In genomic region chr4:28772066-28772465, GRCh38 we compare ENCODE assay signal across 19 cellular contexts.
A peak's percentile ranks its signal among the peaks of the same experiment; 100 is the strongest.
DNase-seq lines count a peak whose midpoint lies in the region; ATAC-seq and TF ChIP-seq lines count a peak whose summit lies in the region.
"Had no signal": no experiment of that assay in that cellular context is flagged by ENCODE, and none has a peak within 500 bp of the region (broad histone marks: within the 10 kb centered on the region; RNA-seq: fewer than 3 reads in every experiment).

No MANE protein-coding gene starts in this region.

- no peak for TF ChIP-seq RAD21 in Ishikawa (IDR thresholded peaks at IDR 0.05; ENCODE audit: low read depth)

- no peak overlapping the region for H3K4me3 ChIP-seq in BE2C (ENCODE audit: low read depth, low read length)
- H3K4me3 ChIP-seq in choroid plexus epithelial cell (ENCODE audit: low read depth, low read length) = no peak overlapping the region
- H3K4me3 ChIP-seq: colonic mucosa, esophagus muscularis mucosa, prostate gland, upper lobe of right lung had no signal

- no peak for ATAC-seq in HG03159 (IDR thresholded peaks at IDR 0.05; ENCODE audit: unreplicated experiment)
- no peak for ATAC-seq in HG03135 (IDR thresholded peaks at IDR 0.05; ENCODE audit: unreplicated experiment)
- ATAC-seq: T-helper 17 cell, upper lobe of right lung had no signal

- no peaks in the 10 kb centered on the region for H3K36me3 ChIP-seq in BE2C
- H3K36me3 ChIP-seq: colonic mucosa, esophagus muscularis mucosa, prostate gland, upper lobe of right lung had no signal

- TF ChIP-seq EP300 in Ishikawa (IDR thresholded peaks at IDR 0.05; ENCODE audit: borderline replicate concordance) = no peak

- TF ChIP-seq CTCF in BE2C (IDR thresholded peaks at IDR 0.05; ENCODE audit: low read depth, low read length) (no peak), choroid plexus epithelial cell (conservative IDR thresholded peaks at IDR 0.05; ENCODE audit: low read depth, low read length) (no peak)

- peaks cover 26% of the 10 kb centered on the region for H3K4me1 ChIP-seq in BE2C
- H3K4me1 ChIP-seq: colonic mucosa, esophagus muscularis mucosa, prostate gland, upper lobe of right lung had no signal

- no peaks in the 10 kb centered on the region for H3K9me3 ChIP-seq in BE2C
- H3K9me3 ChIP-seq: colonic mucosa, esophagus muscularis mucosa, prostate gland, upper lobe of right lung had no signal

- no peaks in the 10 kb centered on the region for H3K27me3 ChIP-seq in BE2C
- H3K27me3 ChIP-seq: colonic mucosa, esophagus muscularis mucosa, upper lobe of right lung had no signal

- DNase-seq in BE2C (peak; percentile 21), choroid plexus epithelial cell (ENCODE audit: low read depth) (peak; percentile 72), myocyte (ENCODE audit: low read depth) (peak; percentile 22), DMS 273 (lab: John Stamatoyannopoulos, UW; ENCODE audit: unreplicated experiment) (no peak), NCI-H510A treated with DMSO at 0.1 percent for 48 hours (lab: John Stamatoyannopoulos, UW) (no peak)
- DNase-seq: activated CD4-positive, CD25-positive, alpha-beta regulatory T cell treated with anti-CD3 and anti-CD28 coated beads, Interleukin-2, amount 50 U/mL, for 72 hours; activated CD8-positive, alpha-beta memory T cell treated with anti-CD3 and anti-CD28 coated beads, Interleukin-2, amount 50 U/mL, for 48 hours; C1 segment of cervical spinal cord; colonic mucosa; NCI-H1436 treated with DMSO at 0.1 percent for 48 hours; NCI-H524 treated with DMSO at 0.1 percent for 48 hours; stimulated activated CD4-positive, alpha-beta T cell treated with anti-CD3 and anti-CD28 coated beads, Interleukin-4, amount 100 ng/mL, for 24 hours; T-helper 17 cell; upper lobe of right lung had no signal

TF ChIP-seq in Ishikawa, 13 proteins besides CTCF, POLR2A, EP300 and RAD21:
- peak; percentile 53; the same call in 1 of the 2 replicates for TF ChIP-seq USF1 (IDR thresholded peaks at IDR 0.05)
- TF ChIP-seq TAF1 (IDR thresholded peaks at IDR 0.05; ENCODE audit: low read depth) = no peak

Comparison
In these comparisons a context has a peak if more than half of its experiments do, and no peak if none do; other contexts are left out.
1. DNase-seq: peak in BE2C (single experiment), choroid plexus epithelial cell (single experiment) and myocyte (single experiment); none in DMS 273 (single experiment) and NCI-H510A treated with DMSO at 0.1 percent for 48 hours (single experiment).